Comparison of ENCODE assay signal across 1 cellular context in the genomic region with DNA sequence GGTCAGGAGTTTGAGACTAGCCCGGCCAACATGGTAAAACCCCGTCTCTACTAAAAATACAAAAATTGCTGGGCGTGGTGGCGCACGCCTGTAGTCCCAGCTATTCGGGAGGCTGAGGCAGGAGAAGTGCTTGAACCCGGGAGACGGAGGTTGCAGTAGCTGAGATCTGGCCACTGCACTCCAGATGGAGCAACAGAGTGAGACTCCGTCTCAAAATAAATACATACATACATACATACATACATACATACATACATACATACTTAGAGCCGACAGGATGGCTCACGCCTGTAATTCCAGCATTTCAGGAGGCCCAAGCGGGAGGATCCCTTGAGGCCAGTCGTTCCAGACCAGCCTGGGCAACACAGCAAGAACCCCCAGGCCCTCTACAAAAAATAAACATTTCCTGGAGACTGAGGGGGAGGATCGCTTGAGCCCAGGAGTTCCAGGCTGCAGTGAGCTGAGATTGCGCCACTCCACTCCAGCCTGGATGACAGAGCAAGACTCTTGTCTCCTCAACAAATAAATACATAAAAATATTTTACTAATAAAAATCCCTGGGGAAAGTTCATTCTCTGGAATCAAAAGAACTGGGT.
TF ChIP-seq lines count a peak whose summit lies in the region.

No MANE protein-coding gene starts in this region.

TF ChIP-seq in HCT116, 20 proteins besides CTCF, POLR2A, EP300 and RAD21 (continued from another document):
- TF ChIP-seq, protein P1, sequence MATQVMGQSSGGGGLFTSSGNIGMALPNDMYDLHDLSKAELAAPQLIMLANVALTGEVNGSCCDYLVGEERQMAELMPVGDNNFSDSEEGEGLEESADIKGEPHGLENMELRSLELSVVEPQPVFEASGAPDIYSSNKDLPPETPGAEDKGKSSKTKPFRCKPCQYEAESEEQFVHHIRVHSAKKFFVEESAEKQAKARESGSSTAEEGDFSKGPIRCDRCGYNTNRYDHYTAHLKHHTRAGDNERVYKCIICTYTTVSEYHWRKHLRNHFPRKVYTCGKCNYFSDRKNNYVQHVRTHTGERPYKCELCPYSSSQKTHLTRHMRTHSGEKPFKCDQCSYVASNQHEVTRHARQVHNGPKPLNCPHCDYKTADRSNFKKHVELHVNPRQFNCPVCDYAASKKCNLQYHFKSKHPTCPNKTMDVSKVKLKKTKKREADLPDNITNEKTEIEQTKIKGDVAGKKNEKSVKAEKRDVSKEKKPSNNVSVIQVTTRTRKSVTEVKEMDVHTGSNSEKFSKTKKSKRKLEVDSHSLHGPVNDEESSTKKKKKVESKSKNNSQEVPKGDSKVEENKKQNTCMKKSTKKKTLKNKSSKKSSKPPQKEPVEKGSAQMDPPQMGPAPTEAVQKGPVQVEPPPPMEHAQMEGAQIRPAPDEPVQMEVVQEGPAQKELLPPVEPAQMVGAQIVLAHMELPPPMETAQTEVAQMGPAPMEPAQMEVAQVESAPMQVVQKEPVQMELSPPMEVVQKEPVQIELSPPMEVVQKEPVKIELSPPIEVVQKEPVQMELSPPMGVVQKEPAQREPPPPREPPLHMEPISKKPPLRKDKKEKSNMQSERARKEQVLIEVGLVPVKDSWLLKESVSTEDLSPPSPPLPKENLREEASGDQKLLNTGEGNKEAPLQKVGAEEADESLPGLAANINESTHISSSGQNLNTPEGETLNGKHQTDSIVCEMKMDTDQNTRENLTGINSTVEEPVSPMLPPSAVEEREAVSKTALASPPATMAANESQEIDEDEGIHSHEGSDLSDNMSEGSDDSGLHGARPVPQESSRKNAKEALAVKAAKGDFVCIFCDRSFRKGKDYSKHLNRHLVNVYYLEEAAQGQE (IDR thresholded peaks at IDR 0.05; ENCODE audit: low read depth), result no peak
- TF ChIP-seq EZH2phosphoT487 (IDR thresholded peaks at IDR 0.05; ENCODE audit: borderline replicate concordance), result no peak
- TF ChIP-seq SRF (IDR thresholded peaks at IDR 0.05; ENCODE audit: low read depth), result no peak
